In the genomic region with DNA sequence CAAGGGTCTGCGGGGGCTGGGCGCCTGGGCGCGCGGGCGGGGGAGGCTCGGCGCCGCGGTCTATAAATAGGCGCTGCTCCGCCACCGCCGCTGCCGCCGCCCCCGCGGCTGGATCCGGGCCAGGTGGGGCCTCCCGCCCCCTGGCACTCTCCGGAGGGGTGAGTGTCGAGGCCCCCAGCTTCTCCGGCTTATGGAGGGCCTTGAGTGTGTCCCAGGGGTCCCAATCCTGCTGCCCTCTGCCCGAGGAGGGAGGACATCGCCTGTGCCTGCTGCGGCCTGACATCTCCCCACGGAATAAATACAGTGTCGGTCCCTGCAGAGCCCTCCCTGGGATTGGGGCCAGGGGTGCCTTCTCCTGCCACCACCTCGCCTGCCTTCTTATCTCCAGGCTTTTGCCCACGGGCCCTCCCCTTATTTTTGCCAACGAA, we compare ENCODE assay signal across 10 cellular contexts. TPM values are rescaled to one million over a fixed set of nuclear protein-coding genes. Genes with fewer than 3 reads are reported as not detected.
DNase-seq lines count a peak whose midpoint lies in the region; ATAC-seq, FAIRE-seq and TF ChIP-seq lines count a peak whose summit lies in the region.
"Had no signal": no experiment of that assay in that cellular context is flagged by ENCODE, and none has a peak within 500 bp of the region (broad histone marks: within the 10 kb centered on the region; RNA-seq: fewer than 3 reads in every experiment).

No MANE protein-coding gene starts in this region.

- H3K27ac ChIP-seq in HUES6 (ENCODE audit: low read depth, low read length) = no peak overlapping the region

- H3K27me3 Mint-ChIP-seq in central memory CD8-positive, alpha-beta T cell = peaks cover 37% of the 10 kb centered on the region
- H3K27me3 Mint-ChIP-seq in natural killer cell treated with Interleukin-12 subunit alpha and Interleukin-12 subunit beta and Interleukin-15 and Interleukin-18, amount 100 ng/mL, for 72 hours = peaks cover 6 to 24% of the 10 kb centered on the region in 2 donors

- TF ChIP-seq CTCF in AG04449 (IDR thresholded peaks at IDR 0.05; ENCODE audit: insufficient read depth, low read length, missing control alignments) = no peak

- peaks cover 7% of the 10 kb centered on the region; the same call in 1 of the 2 replicates for H3K36me3 ChIP-seq in HUES6 (ENCODE audit: control insufficient read depth, insufficient read depth, low read length)

- CTCF ChIA-PET in AG04449 (lab: Yijun Ruan, JAX) = interaction anchor here (0.9 to 3.4 kb wide), 7 partner anchors 10 to 191 kb away, joined by 4 to 32 read pairs (median 4); no protein-coding TSS in a partner anchor

- no peaks in the 10 kb centered on the region for H3K9me3 ChIP-seq in HUES6 (ENCODE audit: control insufficient read depth, insufficient read depth, low read depth, low read length)

- no peak for FAIRE-seq in GM12891 (lab: Jason Lieb, UNC)

- no peaks in the 10 kb centered on the region for H3K4me1 Mint-ChIP-seq in central memory CD8-positive, alpha-beta T cell
- peaks cover 0 to 5% of the 10 kb centered on the region in 2 donors for H3K4me1 Mint-ChIP-seq in natural killer cell treated with Interleukin-12 subunit alpha and Interleukin-12 subunit beta and Interleukin-15 and Interleukin-18, amount 100 ng/mL, for 72 hours (ENCODE audit: low read depth in 2 of 2)

- no peak overlapping the region for H3K9ac ChIP-seq in HUES6 (ENCODE audit: low read length)

- H3K4me3 ChIP-seq in AG04449 (ENCODE audit: low read depth, low read length) (peak overlapping the region; percentile 73), HUES6 (ENCODE audit: low read depth, low read length) (peak overlapping the region; percentile 74)

- POLR2A ChIA-PET in AG04449 (lab: Yijun Ruan, JAX) = no interaction called here

- no peak for ATAC-seq in central memory CD8-positive, alpha-beta T cell (replicated peaks; ENCODE audit: extremely low read depth, poor library complexity, severe bottlenecking)
- ATAC-seq in natural killer cell treated with Interleukin-12 subunit alpha and Interleukin-12 subunit beta and Interleukin-15 and Interleukin-18, amount 100 ng/mL, for 72 hours = no peak

- peak overlapping the region; percentile 32 for H3K27ac Mint-ChIP-seq in central memory CD8-positive, alpha-beta T cell (ENCODE audit: low read depth)
- no peak overlapping the region for H3K27ac Mint-ChIP-seq in natural killer cell treated with Interleukin-12 subunit alpha and Interleukin-12 subunit beta and Interleukin-15 and Interleukin-18, amount 100 ng/mL, for 72 hours

- H3K27me3 ChIP-seq in HUES6 (ENCODE audit: control insufficient read depth, insufficient read depth, low read length) = peaks cover 93% of the 10 kb centered on the region

- peaks cover 35% of the 10 kb centered on the region for H3K4me1 ChIP-seq in HUES6 (ENCODE audit: control insufficient read depth, insufficient read depth, low read length)

- DNase-seq in AG04449 (ENCODE audit: low read depth, low spot score) (no peak), GM12891 (ENCODE audit: insufficient read length, low spot score) (no peak), DMS153 treated with DMSO at 0.1 percent for 48 hours (lab: John Stamatoyannopoulos, UW; ENCODE audit: unreplicated experiment) (no peak), NCI-H1417 (lab: John Stamatoyannopoulos, UW) (no peak), AG20443 (ENCODE audit: low spot score) (no peak)
- no peak for DNase-seq in central memory CD8-positive, alpha-beta T cell (ENCODE audit: low spot score in 2 of 2)
- DNase-seq in natural killer cell treated with Interleukin-12 subunit alpha and Interleukin-12 subunit beta and Interleukin-15 and Interleukin-18, amount 100 ng/mL, for 72 hours (ENCODE audit: low spot score) = no peak
- DNase-seq: KG1 had no signal

- H3K36me3 Mint-ChIP-seq in central memory CD8-positive, alpha-beta T cell (ENCODE audit: insufficient read depth) = peaks cover 2% of the 10 kb centered on the region
- no peaks in the 10 kb centered on the region for H3K36me3 Mint-ChIP-seq in natural killer cell treated with Interleukin-12 subunit alpha and Interleukin-12 subunit beta and Interleukin-15 and Interleukin-18, amount 100 ng/mL, for 72 hours

- peak overlapping the region; percentile 68 for H3K4me3 Mint-ChIP-seq in central memory CD8-positive, alpha-beta T cell
- peak overlapping the region; percentile 74 for H3K4me3 Mint-ChIP-seq in natural killer cell treated with Interleukin-12 subunit alpha and Interleukin-12 subunit beta and Interleukin-15 and Interleukin-18, amount 100 ng/mL, for 72 hours

- TF ChIP-seq POLR2A in GM12891 (IDR thresholded peaks at IDR 0.05; ENCODE audit: low read depth, low read length) = no peak

- H3K9me3 Mint-ChIP-seq in central memory CD8-positive, alpha-beta T cell = no peaks in the 10 kb centered on the region
- H3K9me3 Mint-ChIP-seq in natural killer cell treated with Interleukin-12 subunit alpha and Interleukin-12 subunit beta and Interleukin-15 and Interleukin-18, amount 100 ng/mL, for 72 hours = no peaks in the 10 kb centered on the region

TF ChIP-seq in GM12891, 5 proteins besides CTCF, POLR2A, EP300 and RAD21:
- TF ChIP-seq TAF1 (IDR thresholded peaks at IDR 0.05; ENCODE audit: low read depth, low read length) = no peak
- TF ChIP-seq POU2F2 (IDR thresholded peaks at IDR 0.05; ENCODE audit: low read depth, low read length) = no peak
- TF ChIP-seq POLR2AphosphoS5 (IDR thresholded peaks at IDR 0.05; ENCODE audit: low read depth, low read length) = no peak

RNA-seq across cellular contexts. Expression of a gene that starts 4.3 kb away (rescaled TPM):
- not detected for total RNA-seq in natural killer cell treated with Interleukin-12 subunit alpha and Interleukin-12 subunit beta and Interleukin-15 and Interleukin-18, amount 100 ng/mL, for 72 hours
- not detected for polyA plus RNA-seq in GM12891 (2012; ENCODE audit: low read depth, missing spikeins)

RNA-seq across cellular contexts. Expression of a gene that starts 4.8 kb away (rescaled TPM):
- not detected for total RNA-seq in natural killer cell treated with Interleukin-12 subunit alpha and Interleukin-12 subunit beta and Interleukin-15 and Interleukin-18, amount 100 ng/mL, for 72 hours
- polyA plus RNA-seq in GM12891 (2012; ENCODE audit: low read depth, missing spikeins) = 0.74 TPM

RNA-seq across cellular contexts. Expression of a gene that starts 41.5 kb away (rescaled TPM):
- total RNA-seq in natural killer cell treated with Interleukin-12 subunit alpha and Interleukin-12 subunit beta and Interleukin-15 and Interleukin-18, amount 100 ng/mL, for 72 hours = 1 to 10 TPM; 1.1 to 2.9 TPM
- polyA plus RNA-seq in GM12891 (2012; ENCODE audit: low read depth, missing spikeins) = not detected
- total RNA-seq: mononuclear cell had no signal
